ENCODE assay signal across 1 cellular context in genomic region chr6:412146-412886, GRCh38.
TF ChIP-seq lines count a peak whose summit lies in the region.

No MANE protein-coding gene starts in this region.

TF ChIP-seq in GM12878, 131 proteins besides CTCF, POLR2A, EP300 and RAD21 (continued from another document and continues in another):
- TF ChIP-seq IRF3 (IDR thresholded peaks at IDR 0.05): no peak
- TF ChIP-seq RUNX3 (IDR thresholded peaks at IDR 0.05; ENCODE audit: low read length): no peak
- TF ChIP-seq SMC3 (IDR thresholded peaks at IDR 0.05; ENCODE audit: borderline replicate concordance, low read length): no peak
- TF ChIP-seq SMAD5 (IDR thresholded peaks at IDR 0.05; ENCODE audit: low read depth): 0 out of 2 replicates have a peak, but pooled peaks have one; percentile 12
- no peak for TF ChIP-seq ZNF24 (IDR thresholded peaks at IDR 0.05)
- no peak for TF ChIP-seq PBX3 (IDR thresholded peaks at IDR 0.05; ENCODE audit: insufficient replicate concordance, low read depth, low read length)
- no peak for TF ChIP-seq SIX5 (IDR thresholded peaks at IDR 0.05; ENCODE audit: low read depth, low read length, severe bottlenecking)
- no peak; the same call in 1 of the 2 replicates for TF ChIP-seq PAX5 (IDR thresholded peaks at IDR 0.05; ENCODE audit: borderline replicate concordance, low read depth, low read length)
- TF ChIP-seq YY1 (IDR thresholded peaks at IDR 0.05; ENCODE audit: low read depth, low read length): no peak
- peak; percentile 10 for TF ChIP-seq BCL3 (IDR thresholded peaks at IDR 0.05; ENCODE audit: borderline replicate concordance, insufficient read depth, low read depth, low read length, poor library complexity, severe bottlenecking)
- peak; percentile 42; the same call in 1 of the 2 replicates for TF ChIP-seq POLR2AphosphoS2 (IDR thresholded peaks at IDR 0.05; ENCODE audit: low read depth, low read length)
- no peak for TF ChIP-seq ZNF592 (IDR thresholded peaks at IDR 0.05)
- no peak for TF ChIP-seq JUND (IDR thresholded peaks at IDR 0.05; ENCODE audit: low read depth, low read length)
- peak; percentile 67; the same call in 1 of the 2 replicates for TF ChIP-seq ZBED1 (IDR thresholded peaks at IDR 0.05; ENCODE audit: borderline replicate concordance)
- peak; percentile 14; the same call in 1 of the 2 replicates for TF ChIP-seq PRDM15 (CRISPR knock-in tag; IDR thresholded peaks at IDR 0.05)
- TF ChIP-seq PML (IDR thresholded peaks at IDR 0.05; ENCODE audit: low read length): peak; percentile 80
- TF ChIP-seq ZZZ3 (IDR thresholded peaks at IDR 0.05; ENCODE audit: control insufficient read depth, insufficient read length, low read depth): no peak
- no peak for TF ChIP-seq SUPT20H (IDR thresholded peaks at IDR 0.05; ENCODE audit: borderline replicate concordance, control insufficient read depth, low read depth, low read length)
- TF ChIP-seq CEBPB (IDR thresholded peaks at IDR 0.05; ENCODE audit: borderline replicate concordance in 1 of 2, low read depth in 2 of 2, low read length in 2 of 2): 0 out of 4 replicates have a peak, but pooled peaks of 1 of the 2 experiments have one; percentile 50
- TF ChIP-seq ZBTB11 (CRISPR knock-in tag; IDR thresholded peaks at IDR 0.05): peak; percentile 32; the same call in 1 of the 2 replicates
- TF ChIP-seq CBFB (IDR thresholded peaks at IDR 0.05; ENCODE audit: low read depth): 0 out of 2 replicates have a peak, but pooled peaks have one; percentile 51
- TF ChIP-seq SRF (IDR thresholded peaks at IDR 0.05; ENCODE audit: low read depth in 2 of 2, low read length in 2 of 2): no peak
- TF ChIP-seq IRF4 (IDR thresholded peaks at IDR 0.05; ENCODE audit: low read depth, low read length): no peak
- no peak for TF ChIP-seq PAX8 (IDR thresholded peaks at IDR 0.05)
- peak; percentile 52 for TF ChIP-seq NFIC (IDR thresholded peaks at IDR 0.05; ENCODE audit: low read depth, low read length)
- TF ChIP-seq IKZF2 (IDR thresholded peaks at IDR 0.05): no peak; a peak in 1 of 4 replicates
- peak; percentile 91 for TF ChIP-seq MTA3 (IDR thresholded peaks at IDR 0.05; ENCODE audit: borderline replicate concordance, low read length)
- TF ChIP-seq E2F8 (IDR thresholded peaks at IDR 0.05; ENCODE audit: low read depth, partially characterized antibody): no peak
- TF ChIP-seq REST (IDR thresholded peaks at IDR 0.05; ENCODE audit: low read depth, low read length): no peak
- no peak for TF ChIP-seq ZNF207 (IDR thresholded peaks at IDR 0.05; ENCODE audit: borderline replicate concordance)
- peak; percentile 95 for TF ChIP-seq POLR2AphosphoS5 (IDR thresholded peaks at IDR 0.05; ENCODE audit: low read length)
- TF ChIP-seq ATF2 (IDR thresholded peaks at IDR 0.05; ENCODE audit: low read length): peak; percentile 26; the same call in 1 of the 2 replicates
